Comparison of ENCODE assay signal across 25 cellular contexts in genomic region chr9:121459513-121459912, GRCh38. TPM values are rescaled to one million over a fixed set of nuclear protein-coding genes. Genes with fewer than 3 reads are reported as not detected.
"Had no signal": no experiment of that assay in that cellular context is flagged by ENCODE, and none has a peak within 500 bp of the region (broad histone marks: within the 10 kb centered on the region; RNA-seq: fewer than 3 reads in every experiment).

No MANE protein-coding gene starts in this region.

- H3K9ac ChIP-seq: parathyroid adenoma had no signal

- DNase-seq: effector CD8-positive, alpha-beta T cell; gastrocnemius medialis; heart right ventricle; hypothalamus; islet precursor cell; mammary epithelial cell; naive thymus-derived CD4-positive, alpha-beta T cell; nucleus accumbens; right lobe of liver; spleen; stimulated activated CD4-positive, alpha-beta T cell treated with anti-CD3 and anti-CD28 coated beads, Interleukin-15, amount 100 ng/mL, for 24 hours; stimulated activated CD4-positive, alpha-beta T cell treated with anti-CD3 and anti-CD28 coated beads, Interleukin-1b, Interleukin-23, amount 100 ng/mL, for 48 hours; stimulated activated CD4-positive, alpha-beta T cell treated with anti-CD3 and anti-CD28 coated beads, Interleukin-4, amount 100 ng/mL, for 24 hours; upper lobe of right lung had no signal

- H3K36me3 Mint-ChIP-seq: stimulated activated memory B cell treated with anti-CD40 and anti-IgM and Interleukin-4, amounts not matched to agents 10 μg/mL and 1 μg/mL and 100 μg/mL, for 72 hours had no signal

- H3K79me2 ChIP-seq: parathyroid adenoma had no signal

- H3K27me3 ChIP-seq: esophagus muscularis mucosa, heart right ventricle, right lobe of liver, tibial nerve, upper lobe of right lung, vagina had no signal

- H2AFZ ChIP-seq: parathyroid adenoma had no signal

- H3K36me3 ChIP-seq: esophagus muscularis mucosa, gastrocnemius medialis, prostate gland, right lobe of liver, tibial nerve, upper lobe of right lung, vagina had no signal

- H3K4me1 Mint-ChIP-seq: stimulated activated memory B cell treated with anti-CD40 and anti-IgM and Interleukin-4, amounts not matched to agents 10 μg/mL and 1 μg/mL and 100 μg/mL, for 72 hours had no signal

- H3K4me3 Mint-ChIP-seq: naive thymus-derived CD4-positive, alpha-beta T cell; stimulated activated memory B cell treated with anti-CD40 and anti-IgM and Interleukin-4, amounts not matched to agents 10 μg/mL and 1 μg/mL and 100 μg/mL, for 72 hours; stimulated activated naive CD8-positive, alpha-beta T cell treated with anti-CD3 and anti-CD28 coated beads, Interleukin-15, Interleukin-2, amounts not matched to agents 100 ng/mL and 50 ng/mL, for 24 hours had no signal

- H3K4me3 ChIP-seq: coronary artery, esophagus muscularis mucosa, gastrocnemius medialis, heart right ventricle, prostate gland, right lobe of liver, spleen, tibial nerve, upper lobe of right lung, vagina had no signal

- H3K27ac Mint-ChIP-seq: naive thymus-derived CD4-positive, alpha-beta T cell; stimulated activated memory B cell treated with anti-CD40 and anti-IgM and Interleukin-4, amounts not matched to agents 10 μg/mL and 1 μg/mL and 100 μg/mL, for 72 hours; stimulated activated naive CD8-positive, alpha-beta T cell treated with anti-CD3 and anti-CD28 coated beads, Interleukin-15, Interleukin-2, amounts not matched to agents 100 ng/mL and 50 ng/mL, for 24 hours had no signal

- H3K4me1 ChIP-seq: parathyroid adenoma, prostate gland, right lobe of liver, upper lobe of right lung had no signal

- ATAC-seq: gastrocnemius medialis; heart right ventricle; left lobe of liver; naive thymus-derived CD4-positive, alpha-beta T cell; right lobe of liver; stimulated activated memory B cell treated with anti-CD40 and anti-IgM and Interleukin-4, amounts not matched to agents 10 μg/mL and 1 μg/mL and 100 μg/mL, for 72 hours; upper lobe of right lung had no signal

- H3K27ac ChIP-seq: coronary artery, epithelial cell of prostate, esophagus muscularis mucosa, gastrocnemius medialis, heart right ventricle, parathyroid adenoma, prostate gland, right lobe of liver, tibial nerve, upper lobe of right lung, vagina had no signal

- H3K9me3 Mint-ChIP-seq: stimulated activated memory B cell treated with anti-CD40 and anti-IgM and Interleukin-4, amounts not matched to agents 10 μg/mL and 1 μg/mL and 100 μg/mL, for 72 hours; stimulated activated naive CD8-positive, alpha-beta T cell treated with anti-CD3 and anti-CD28 coated beads, Interleukin-15, Interleukin-2, amounts not matched to agents 100 ng/mL and 50 ng/mL, for 24 hours had no signal

- H3K9me3 ChIP-seq: esophagus muscularis mucosa, gastrocnemius medialis, heart right ventricle, prostate gland, right lobe of liver, spleen, tibial nerve, upper lobe of right lung, vagina had no signal

RNA-seq across cellular contexts. Expression of gene GGTA1, which starts 40.1 kb away (rescaled TPM):
- polyA plus RNA-seq: mammary epithelial cell; naive thymus-derived CD4-positive, alpha-beta T cell; neural cell had no signal
